Comparison of ENCODE assay signal across 20 cellular contexts in the genomic region with DNA sequence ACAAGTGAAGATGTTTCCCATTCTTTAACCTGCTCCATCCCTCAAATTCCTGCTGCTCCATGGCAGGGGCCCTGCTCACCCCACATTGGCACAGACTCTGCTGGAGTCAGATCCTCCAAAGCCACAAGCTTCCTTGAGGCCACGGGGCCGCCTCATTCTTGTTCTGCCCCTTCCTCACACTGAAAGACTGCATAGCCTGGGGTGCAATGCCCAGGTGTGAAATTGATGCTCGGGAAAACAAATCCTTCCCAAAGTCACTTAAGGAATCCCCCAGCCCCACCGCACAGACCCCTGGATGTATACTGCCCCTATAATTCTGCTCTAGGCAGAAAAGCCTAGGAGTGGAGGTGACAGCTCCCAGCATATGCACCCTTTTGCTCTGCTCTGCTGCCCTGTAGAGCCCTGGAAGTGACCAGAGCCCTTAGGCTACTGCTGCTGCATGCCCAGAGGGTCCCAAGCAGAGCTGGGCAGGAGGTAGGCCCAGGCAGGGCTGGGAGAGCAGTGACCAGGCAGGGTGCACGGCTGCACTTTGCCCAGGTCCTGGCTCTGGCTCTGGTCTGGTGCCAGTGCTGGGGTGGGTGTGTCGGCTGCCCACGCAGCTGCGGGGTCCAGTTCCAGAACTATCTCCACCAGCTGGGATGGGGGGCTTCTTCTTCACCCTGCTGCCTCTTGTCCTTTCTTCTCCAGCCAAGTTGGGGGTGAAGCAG. TPM values are rescaled to one million over a fixed set of nuclear protein-coding genes. Genes with fewer than 3 reads are reported as not detected.
"Had no signal": no experiment of that assay in that cellular context is flagged by ENCODE, and none has a peak within 500 bp of the region (broad histone marks: within the 10 kb centered on the region; RNA-seq: fewer than 3 reads in every experiment).

No MANE protein-coding gene starts in this region.

- H3K36me3 ChIP-seq: adrenal gland, esophagus muscularis mucosa, spleen, upper lobe of left lung, WERI-Rb-1 had no signal

- H3K9me3 ChIP-seq: adrenal gland, esophagus muscularis mucosa, SK-N-SH, spleen, upper lobe of left lung had no signal

- H3K27ac ChIP-seq: adrenal gland, esophagus muscularis mucosa, spleen, upper lobe of left lung, WERI-Rb-1 had no signal

- H3K4me3 ChIP-seq: adrenal gland had no signal

- DNase-seq: activated CD4-positive, alpha-beta T cell treated with anti-CD3 and anti-CD28 coated beads for 4 hours; activated CD8-positive, alpha-beta memory T cell treated with anti-CD3 and anti-CD28 coated beads, Interleukin-2, amount 50 U/mL, for 48 hours; activated CD8-positive, alpha-beta T cell treated with anti-CD3 and anti-CD28 coated beads, Interleukin-2, amount 10 ng/mL, durations not matched to agents 7 days and 5 days; activated naive CD4-positive, alpha-beta T cell; adrenal gland; central memory CD4-positive, alpha-beta T cell; effector memory CD8-positive, alpha-beta T cell; foreskin fibroblast; immature natural killer cell; left cardiac atrium; right cardiac atrium; spleen; stimulated activated CD4-positive, alpha-beta T cell treated with anti-CD3 and anti-CD28 coated beads, Interleukin-1b, Interleukin-23, amount 100 ng/mL, for 48 hours; stimulated activated naive B cell treated with anti-CD40 and anti-IgM and Interleukin-4, amounts not matched to agents 10 μg/mL and 1 μg/mL and 100 μg/mL, for 72 hours; T-helper 1 cell; WERI-Rb-1 had no signal

- H3K9ac ChIP-seq: SK-N-SH had no signal

RNA-seq across cellular contexts. Expression of gene HES2, which starts 1.6 kb away (rescaled TPM):
- total RNA-seq: esophagus muscularis mucosa had no signal
- polyA plus RNA-seq: immature natural killer cell, neural cell, right cardiac atrium had no signal

RNA-seq across cellular contexts. Expression of gene ESPN, which starts 6.5 kb away (rescaled TPM):
- polyA plus RNA-seq: immature natural killer cell, neural cell had no signal
